Comparison of ENCODE assay signal across 13 cellular contexts in genomic region chr7:121180436-121181063, GRCh38.
DNase-seq lines count a peak whose midpoint lies in the region; ATAC-seq and TF ChIP-seq lines count a peak whose summit lies in the region.
"Had no signal": no experiment of that assay in that cellular context is flagged by ENCODE, and none has a peak within 500 bp of the region (broad histone marks: within the 10 kb centered on the region; RNA-seq: fewer than 3 reads in every experiment).

No MANE protein-coding gene starts in this region.

- whole genome bisulfite sequencing in mammary epithelial cell (ENCODE audit: low coverage, missing lambda C conversion rate), result 76% methylated on average over 4 of the region's 4 CpGs

- TF ChIP-seq CTCF in breast epithelium (IDR thresholded peaks at IDR 0.05) (no peak), mammary epithelial cell (conservative IDR thresholded peaks at IDR 0.05 in 1 of 2, IDR thresholded peaks at IDR 0.05 in 1 of 2; ENCODE audit: extremely low read depth in 1 of 2, insufficient read depth in 1 of 2, low read depth in 1 of 2, low read length in 2 of 2) (no peak)

- no peak overlapping the region for H2AFZ ChIP-seq in mammary epithelial cell (ENCODE audit: low read depth, low read length)

- DNase-seq in DMS153 treated with DMSO at 0.1 percent for 48 hours (lab: John Stamatoyannopoulos, UW; ENCODE audit: unreplicated experiment) (no peak), breast epithelium (ENCODE audit: low spot score in 2 of 2) (no peak), mammary epithelial cell (no peak)
- no peak for DNase-seq in activated naive CD4-positive, alpha-beta T cell treated with anti-CD3 and anti-CD28 coated beads, Interleukin-2, amount 50 U/mL, for 72 hours (ENCODE audit: low spot score in 2 of 2)
- DNase-seq: activated CD4-positive, alpha-beta T cell treated with anti-CD3 and anti-CD28 coated beads for 48 hours; amniotic stem cell; immature natural killer cell had no signal

- peak overlapping the region in 3 of 10 experiments; percentile 14 to 34 (median 25); a peak in 4 of 20 replicates for H3K4me3 ChIP-seq in BLaER1 treated with 17β-estradiol and CSF1 and Interleukin-3, amounts not matched to agents 10 nM and 100 nM
- H3K4me3 ChIP-seq in breast epithelium (no peak overlapping the region), mammary epithelial cell (replicated peaks in 1 of 3; ENCODE audit: insufficient read depth in 1 of 3, low read depth in 2 of 3, low read length in 3 of 3) (no peak overlapping the region)
- H3K4me3 ChIP-seq: Peyer's patch had no signal

- no peak overlapping the region for H3K27ac Mint-ChIP-seq in activated naive CD4-positive, alpha-beta T cell treated with anti-CD3 and anti-CD28 coated beads, Interleukin-2, amount 50 U/mL, for 72 hours
- H3K27ac Mint-ChIP-seq: immature natural killer cell had no signal

- ATAC-seq in GM19043 (IDR thresholded peaks at IDR 0.05; ENCODE audit: low read depth, unreplicated experiment) (peak; percentile 90), HG02759 (IDR thresholded peaks at IDR 0.05; ENCODE audit: unreplicated experiment) (peak; percentile 92), HG03521 (IDR thresholded peaks at IDR 0.05; ENCODE audit: unreplicated experiment) (peak; percentile 87)
- no peak for ATAC-seq in activated naive CD4-positive, alpha-beta T cell treated with anti-CD3 and anti-CD28 coated beads, Interleukin-2, amount 50 U/mL, for 72 hours

- peaks cover 0 to 4% (median 0%) of the 10 kb centered on the region in 11 experiments; a peak in 4 of 22 replicates for H3K9me3 ChIP-seq in BLaER1 treated with 17β-estradiol and CSF1 and Interleukin-3, amounts not matched to agents 10 nM and 100 nM (replicated peaks in 1 of 11)
- H3K9me3 ChIP-seq in breast epithelium, result no peaks in the 10 kb centered on the region
- no peaks in the 10 kb centered on the region for H3K9me3 ChIP-seq in mammary epithelial cell (replicated peaks; ENCODE audit: insufficient read depth, low read length)
- H3K9me3 ChIP-seq: neutrophil, Peyer's patch had no signal

- in situ Hi-C loops in mammary epithelial cell (cut with MboI; ENCODE audit: low sequenced_read_pairs in 2 of 2), result no loop called here

- dilution Hi-C loops in mammary epithelial cell (cut with HindIII; ENCODE audit: low sequenced_read_pairs), result no loop called here

- H3K9ac ChIP-seq in BLaER1 treated with 17β-estradiol and CSF1 and Interleukin-3, amounts not matched to agents 10 nM and 100 nM, result peak overlapping the region in 9 of 11 experiments; percentile 34 to 76 (median 66); a peak in 16 of 22 replicates
- H3K9ac ChIP-seq in mammary epithelial cell (ENCODE audit: insufficient read depth, low read length), result no peak overlapping the region

- H3K4me2 ChIP-seq in BLaER1 treated with 17β-estradiol and CSF1 and Interleukin-3, amounts not matched to agents 10 nM and 100 nM, result peak overlapping the region; percentile 61 to 92 (median 82)
- no peak overlapping the region for H3K4me2 ChIP-seq in mammary epithelial cell (ENCODE audit: insufficient read depth, low read depth, low read length)

- H3K9me3 Mint-ChIP-seq in activated naive CD4-positive, alpha-beta T cell treated with anti-CD3 and anti-CD28 coated beads, Interleukin-2, amount 50 U/mL, for 72 hours, result no peaks in the 10 kb centered on the region
- H3K9me3 Mint-ChIP-seq: immature natural killer cell had no signal

- H3K4me1 ChIP-seq in BLaER1 treated with 17β-estradiol and CSF1 and Interleukin-3, amounts not matched to agents 10 nM and 100 nM, result peaks cover 73 to 100% (median 88%) of the 10 kb centered on the region in 10 experiments
- H3K4me1 ChIP-seq in breast epithelium, result no peaks in the 10 kb centered on the region
- H3K4me1 ChIP-seq in mammary epithelial cell (ENCODE audit: insufficient read depth, low read length), result no peaks in the 10 kb centered on the region

- BruUV-seq in mammary epithelial cell (replicated peaks; lab: Mats Ljungman, UMichigan), result no TSS peak

- peak overlapping the region in 10 of 11 experiments; percentile 26 to 93 (median 84); a peak in 20 of 22 replicates for H3K27ac ChIP-seq in BLaER1 treated with 17β-estradiol and CSF1 and Interleukin-3, amounts not matched to agents 10 nM and 100 nM
- H3K27ac ChIP-seq in breast epithelium (no peak overlapping the region), mammary epithelial cell (ENCODE audit: insufficient read depth, low read depth, low read length) (no peak overlapping the region)
- H3K27ac ChIP-seq: neutrophil had no signal

- intact Hi-C loops in breast epithelium (cut with DNase I; ENCODE audit: low total_unique reads) (no loop called here), mammary epithelial cell (cut with micrococcal nuclease) (no loop called here)

- CTCF ChIA-PET in mammary epithelial cell (lab: Charles Lee; ENCODE audit: low non-redundant PET), result no interaction called here

- H3K79me2 ChIP-seq in mammary epithelial cell (ENCODE audit: insufficient read depth, low read length), result no peaks in the 10 kb centered on the region

- no peak for TF ChIP-seq POLR2A in breast epithelium (IDR thresholded peaks at IDR 0.05)

- no peaks in the 10 kb centered on the region for H4K20me1 ChIP-seq in BLaER1 treated with 17β-estradiol and CSF1 and Interleukin-3, amounts not matched to agents 10 nM and 100 nM
- H4K20me1 ChIP-seq in mammary epithelial cell (ENCODE audit: insufficient read depth, low read length), result no peaks in the 10 kb centered on the region

- no peaks in the 10 kb centered on the region for H3K36me3 Mint-ChIP-seq in activated naive CD4-positive, alpha-beta T cell treated with anti-CD3 and anti-CD28 coated beads, Interleukin-2, amount 50 U/mL, for 72 hours
- H3K36me3 Mint-ChIP-seq: immature natural killer cell had no signal

- no peaks in the 10 kb centered on the region for H3K27me3 ChIP-seq in BLaER1 treated with 17β-estradiol and CSF1 and Interleukin-3, amounts not matched to agents 10 nM and 100 nM
- H3K27me3 ChIP-seq in breast epithelium, result no peaks in the 10 kb centered on the region
- H3K27me3 ChIP-seq in mammary epithelial cell (ENCODE audit: insufficient read depth, low read length), result no peaks in the 10 kb centered on the region
- H3K27me3 ChIP-seq: neutrophil, Peyer's patch had no signal

- H3K36me3 ChIP-seq in BLaER1 treated with 17β-estradiol and CSF1 and Interleukin-3, amounts not matched to agents 10 nM and 100 nM, result peaks cover 0 to 11% (median 0%) of the 10 kb centered on the region in 11 experiments; a peak in 9 of 22 replicates
- H3K36me3 ChIP-seq in breast epithelium (no peaks in the 10 kb centered on the region), mammary epithelial cell (ENCODE audit: insufficient read depth, low read length) (no peaks in the 10 kb centered on the region)
- H3K36me3 ChIP-seq: neutrophil, Peyer's patch had no signal

Comparison
In these comparisons a context has a peak if more than half of its experiments do, and no peak if none do; other contexts are left out.
1. H3K27ac ChIP-seq: peak in BLaER1 treated with 17β-estradiol and CSF1 and Interleukin-3, amounts not matched to agents 10 nM and 100 nM (10 of 11); none in breast epithelium (0 of 2) and mammary epithelial cell (single experiment).
2. ATAC-seq: peak in GM19043 (single experiment), HG02759 (single experiment) and HG03521 (single experiment); none in activated naive CD4-positive, alpha-beta T cell treated with anti-CD3 and anti-CD28 coated beads, Interleukin-2, amount 50 U/mL, for 72 hours (0 of 2).